7 cellular contexts compared by ENCODE assay signal in the genomic region with DNA sequence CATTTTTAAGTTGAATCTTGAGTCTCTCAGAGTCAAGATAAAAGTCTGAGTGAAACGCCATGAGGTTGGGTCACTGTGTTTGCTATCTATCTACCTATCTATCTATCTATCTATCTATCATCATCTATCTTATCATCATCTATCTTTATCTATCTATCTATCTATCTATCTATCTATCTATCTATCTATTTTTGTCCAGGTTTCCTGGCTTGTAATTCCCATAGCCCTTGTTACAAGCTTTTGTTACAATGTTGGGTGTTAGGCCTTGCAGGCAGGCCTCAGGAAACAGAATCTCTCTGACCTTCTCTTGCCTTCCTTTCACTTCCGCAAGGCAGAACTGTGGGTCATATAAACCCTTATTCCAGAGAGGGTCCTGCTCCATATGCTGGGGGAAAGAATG.
"Had no signal": no experiment of that assay in that cellular context is flagged by ENCODE, and none has a peak within 500 bp of the region (broad histone marks: within the 10 kb centered on the region; RNA-seq: fewer than 3 reads in every experiment).

No MANE protein-coding gene starts in this region.

- H3K27ac ChIP-seq: HL-60 had no signal

- ATAC-seq: GM23338, HCT116, HepG2 had no signal

- DNase-seq: HFFc6, KG1 had no signal

- H3K4me3 Mint-ChIP-seq: GM23338, HFFc6, IgD-negative memory B cell had no signal

- H3K27ac Mint-ChIP-seq: GM23338, HFFc6 had no signal

- H2AFZ ChIP-seq: GM23338 had no signal

- H3K4me2 ChIP-seq: GM23338 had no signal

- H3K27me3 Mint-ChIP-seq: IgD-negative memory B cell had no signal

- H3K9me3 Mint-ChIP-seq: HFFc6 had no signal
